ENCODE assay signal across 13 cellular contexts in genomic region chr5:67092447-67093023, GRCh38.
DNase-seq lines count a peak whose midpoint lies in the region; ATAC-seq, FAIRE-seq and TF ChIP-seq lines count a peak whose summit lies in the region.
"Had no signal": no experiment of that assay in that cellular context is flagged by ENCODE, and none has a peak within 500 bp of the region (broad histone marks: within the 10 kb centered on the region; RNA-seq: fewer than 3 reads in every experiment).

No MANE protein-coding gene starts in this region.

- CTCF ChIA-PET in endothelial cell of umbilical vein (lab: Charles Lee), result no interaction called here

- no peak overlapping the region for H2AFZ ChIP-seq in endothelial cell of umbilical vein (ENCODE audit: low read depth, low read length)
- H2AFZ ChIP-seq in mesenchymal stem cell (ENCODE audit: low read depth, low read length), result no peak overlapping the region

- no peak overlapping the region for H2AK5ac ChIP-seq in mesenchymal stem cell (ENCODE audit: low read length, severe bottlenecking)

- H2BK120ac ChIP-seq in mesenchymal stem cell (ENCODE audit: low read depth, low read length), result no peak overlapping the region

- no peak for ATAC-seq in HG02678 (IDR thresholded peaks at IDR 0.05; ENCODE audit: unreplicated experiment)
- ATAC-seq: activated naive CD8-positive, alpha-beta T cell treated with anti-CD3 and anti-CD28 coated beads, Interleukin-2, amount 50 U/mL, for 24 hours; effector memory CD8-positive, alpha-beta T cell had no signal

- H3K4me3 ChIP-seq in endothelial cell of umbilical vein (replicated peaks in 1 of 3; ENCODE audit: insufficient read depth in 1 of 3, low read depth in 1 of 3, low read length in 3 of 3) (no peak overlapping the region), mesenchymal stem cell (ENCODE audit: insufficient read depth in 1 of 2, low read depth in 1 of 2, low read length in 2 of 2) (peak overlapping the region in 1 of 2 experiments; percentile 65), subcutaneous abdominal adipose tissue (ENCODE audit: low read depth in 1 of 5, low read length in 5 of 5) (peak overlapping the region in 1 of 5 donors; percentile 31)
- H3K4me3 ChIP-seq: SJSA1 had no signal

- no peak overlapping the region for H3K14ac ChIP-seq in mesenchymal stem cell (ENCODE audit: low read length in 2 of 2)

- peaks cover 8% of the 10 kb centered on the region for H3K79me2 ChIP-seq in endothelial cell of umbilical vein (ENCODE audit: control insufficient read depth, insufficient read depth, low read length)

- no peak overlapping the region for H3K18ac ChIP-seq in mesenchymal stem cell (ENCODE audit: low read depth in 1 of 2, low read length in 2 of 2)

- H3K4me2 ChIP-seq in endothelial cell of umbilical vein (ENCODE audit: insufficient read depth, low read length), result no peak overlapping the region
- no peak overlapping the region for H3K4me2 ChIP-seq in mesenchymal stem cell (ENCODE audit: low read length, poor library complexity, severe bottlenecking)

- dilution Hi-C loops in endothelial cell of umbilical vein (cut with MboI; ENCODE audit: extremely low pct_ligation_motif_present, low sequenced_read_pairs), result no loop called here

- DNase-seq in endothelial cell of umbilical vein (ENCODE audit: low read depth, low spot score) (no peak), mesenchymal stem cell (peak; percentile 59), SHP77 (lab: John Stamatoyannopoulos, UW) (no peak), cerebellar cortex (ENCODE audit: low spot score) (no peak)
- DNase-seq: activated CD8-positive, alpha-beta memory T cell treated with anti-CD3 and anti-CD28 coated beads, Interleukin-2, amount 50 U/mL, for 48 hours; activated naive CD8-positive, alpha-beta T cell treated with anti-CD3 and anti-CD28 coated beads, Interleukin-2, amount 50 U/mL, for 24 hours; effector memory CD8-positive, alpha-beta T cell; NCI-H526; stimulated activated CD4-positive, alpha-beta T cell treated with anti-CD3 and anti-CD28 coated beads, Interleukin-1b, Interleukin-23, amount 100 ng/mL, for 48 hours had no signal

- H3K27ac ChIP-seq in VCaP (peak overlapping the region; percentile 19), endothelial cell of umbilical vein (ENCODE audit: insufficient read depth, low read depth, low read length) (no peak overlapping the region), mesenchymal stem cell (ENCODE audit: low read length, poor library complexity, severe bottlenecking) (peak overlapping the region; percentile 2), subcutaneous abdominal adipose tissue (ENCODE audit: low read depth, low read length) (peak overlapping the region; percentile 63)
- H3K27ac ChIP-seq: SJSA1 had no signal

- POLR2A ChIA-PET in endothelial cell of umbilical vein (lab: Charles Lee), result no interaction called here

- H4K20me1 ChIP-seq in endothelial cell of umbilical vein (replicated peaks; ENCODE audit: control insufficient read depth, extremely low read depth, insufficient read depth, low read length), result peaks cover 3% of the 10 kb centered on the region

- TF ChIP-seq CTCF in VCaP (conservative IDR thresholded peaks at IDR 0.05) (no peak), endothelial cell of umbilical vein (IDR thresholded peaks at IDR 0.05; ENCODE audit: extremely low read depth in 1 of 2, insufficient read depth in 1 of 2, low read depth in 1 of 2, low read length in 2 of 2) (no peak)

- no peak overlapping the region for H4K91ac ChIP-seq in mesenchymal stem cell (ENCODE audit: low read length)

- no peaks in the 10 kb centered on the region for H3K9me3 ChIP-seq in endothelial cell of umbilical vein (replicated peaks; ENCODE audit: control insufficient read depth, insufficient read depth, low read length)
- H3K9me3 ChIP-seq in mesenchymal stem cell (ENCODE audit: control insufficient read depth, low read length), result no peaks in the 10 kb centered on the region
- H3K9me3 ChIP-seq in subcutaneous abdominal adipose tissue (ENCODE audit: control insufficient read depth in 5 of 5, low read length in 5 of 5), result no peaks in the 10 kb centered on the region
- H3K9me3 ChIP-seq: SJSA1 had no signal

- intact Hi-C loops in endothelial cell of umbilical vein (cut with micrococcal nuclease), result loop anchor here (5.0 kb wide), 1 partner anchor 105 kb away; no protein-coding TSS in a partner anchor

- H3K9me1 ChIP-seq in endothelial cell of umbilical vein (replicated peaks; ENCODE audit: control insufficient read depth, extremely low read depth, insufficient read depth, low read length), result no peaks in the 10 kb centered on the region

- no peaks in the 10 kb centered on the region for H3K27me3 ChIP-seq in endothelial cell of umbilical vein (ENCODE audit: control insufficient read depth in 2 of 2, insufficient read depth in 2 of 2, low read length in 2 of 2)
- H3K27me3 ChIP-seq in mesenchymal stem cell (ENCODE audit: control insufficient read depth in 1 of 2, insufficient read depth in 1 of 2, low read length in 2 of 2), result no peaks in the 10 kb centered on the region
- no peaks in the 10 kb centered on the region for H3K27me3 ChIP-seq in subcutaneous abdominal adipose tissue (ENCODE audit: control insufficient read depth in 5 of 5, insufficient read depth in 4 of 5, low read length in 5 of 5)
- H3K27me3 ChIP-seq: SJSA1 had no signal

- H3K36me3 ChIP-seq in endothelial cell of umbilical vein (ENCODE audit: control insufficient read depth in 2 of 2, extremely low read depth in 1 of 2, insufficient read depth in 2 of 2, low read length in 2 of 2) (peaks cover 0 to 5% of the 10 kb centered on the region in 2 experiments), mesenchymal stem cell (ENCODE audit: control insufficient read depth in 1 of 2, insufficient read depth in 2 of 2, low read depth in 1 of 2, low read length in 2 of 2) (peaks cover 0 to 6% of the 10 kb centered on the region in 2 experiments), subcutaneous abdominal adipose tissue (ENCODE audit: control insufficient read depth in 5 of 5, insufficient read depth in 5 of 5, low read length in 5 of 5) (peaks cover 5 to 6% (median 5%) of the 10 kb centered on the region in 5 donors)
- H3K36me3 ChIP-seq: SJSA1 had no signal

- peaks cover 17% of the 10 kb centered on the region for H3K4me1 ChIP-seq in endothelial cell of umbilical vein (ENCODE audit: control insufficient read depth, extremely low read depth, insufficient read depth, low read length)
- H3K4me1 ChIP-seq in mesenchymal stem cell (ENCODE audit: control insufficient read depth, insufficient read depth, low read depth, low read length), result peaks cover 7% of the 10 kb centered on the region
- peaks cover 11 to 59% (median 54%) of the 10 kb centered on the region in 5 donors for H3K4me1 ChIP-seq in subcutaneous abdominal adipose tissue (ENCODE audit: control insufficient read depth in 5 of 5, insufficient read depth in 5 of 5, low read length in 5 of 5)

- no peak overlapping the region for H3K23ac ChIP-seq in mesenchymal stem cell (ENCODE audit: low read length in 2 of 2)

- no peak overlapping the region for H2BK12ac ChIP-seq in mesenchymal stem cell (ENCODE audit: low read length in 2 of 2)

- H3K79me1 ChIP-seq in mesenchymal stem cell (replicated peaks; ENCODE audit: low read length, poor library complexity, severe bottlenecking), result peaks cover 5% of the 10 kb centered on the region

- FAIRE-seq in endothelial cell of umbilical vein (lab: Jason Lieb, UNC), result peak; percentile 28

- H2BK15ac ChIP-seq in mesenchymal stem cell (ENCODE audit: low read depth, poor library complexity, severe bottlenecking), result no peak overlapping the region

- no peak overlapping the region for H3K9ac ChIP-seq in endothelial cell of umbilical vein (replicated peaks; ENCODE audit: extremely low read depth, insufficient read depth, low read length)
- H3K9ac ChIP-seq in mesenchymal stem cell (ENCODE audit: low read length), result peak overlapping the region; percentile 81
- peak overlapping the region in 1 of 5 donors; percentile 13 for H3K9ac ChIP-seq in subcutaneous abdominal adipose tissue (ENCODE audit: low read length in 5 of 5)

- H2BK5ac ChIP-seq in mesenchymal stem cell (ENCODE audit: low read depth, low read length, poor library complexity, severe bottlenecking), result no peak overlapping the region

- no CpG with 5 or more reads among the region's 2 CpGs for WGBS in mesenchymal stem cell

- no TSS peak for BruUV-seq in endothelial cell of umbilical vein (replicated peaks; lab: Mats Ljungman, UMichigan)

- no peak overlapping the region for H3K4ac ChIP-seq in mesenchymal stem cell (ENCODE audit: low read depth in 1 of 2, low read length in 2 of 2)

- no peak for TF ChIP-seq POLR2A in endothelial cell of umbilical vein (IDR thresholded peaks at IDR 0.05; ENCODE audit: low read depth, low read length)

- no peak overlapping the region for H4K8ac ChIP-seq in mesenchymal stem cell (ENCODE audit: low read length)

TF ChIP-seq in endothelial cell of umbilical vein, 7 proteins besides CTCF, POLR2A, EP300 and RAD21:
- TF ChIP-seq EZH2 (IDR thresholded peaks at IDR 0.05; ENCODE audit: borderline replicate concordance, low read depth, low read length, severe bottlenecking), result no peak
- no peak for TF ChIP-seq JUN (IDR thresholded peaks at IDR 0.05; ENCODE audit: borderline replicate concordance, insufficient read depth, insufficient read length, low read depth)
- TF ChIP-seq, protein P1, sequence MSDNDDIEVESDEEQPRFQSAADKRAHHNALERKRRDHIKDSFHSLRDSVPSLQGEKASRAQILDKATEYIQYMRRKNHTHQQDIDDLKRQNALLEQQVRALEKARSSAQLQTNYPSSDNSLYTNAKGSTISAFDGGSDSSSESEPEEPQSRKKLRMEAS (IDR thresholded peaks at IDR 0.05; ENCODE audit: insufficient read depth, insufficient read length), result no peak
- no peak for TF ChIP-seq POLR2AphosphoS5 (IDR thresholded peaks at IDR 0.05; ENCODE audit: insufficient read depth, low read depth, low read length)
- TF ChIP-seq FOS (IDR thresholded peaks at IDR 0.05; ENCODE audit: borderline replicate concordance, insufficient read depth, low read length), result no peak
- TF ChIP-seq MYC (IDR thresholded peaks at IDR 0.05; ENCODE audit: low read depth, low read length), result no peak
- no peak for TF ChIP-seq GATA2 (IDR thresholded peaks at IDR 0.05; ENCODE audit: insufficient read depth, insufficient read length, low read depth, low read length)
